1 cellular context compared by ENCODE assay signal in the genomic region with DNA sequence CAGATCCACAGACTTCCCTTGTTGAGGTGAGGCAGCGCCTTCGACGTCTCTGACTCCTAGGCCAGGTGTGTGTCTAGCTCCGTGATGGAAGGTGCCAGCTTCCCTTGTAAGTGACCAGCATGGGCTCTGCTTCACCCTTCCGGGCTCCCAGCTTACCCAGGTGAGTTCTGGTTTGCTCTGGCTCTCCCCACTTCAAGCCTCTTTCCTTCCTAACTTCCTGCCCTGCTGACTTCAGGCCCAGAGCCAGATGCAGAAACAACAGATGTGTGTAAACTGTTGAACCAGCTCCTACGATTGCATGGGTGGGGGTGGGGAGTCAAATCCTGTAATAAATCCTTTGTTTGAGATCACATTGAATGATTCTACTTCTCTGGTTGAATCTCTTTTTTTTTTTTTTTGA.
TF ChIP-seq lines count a peak whose summit lies in the region.

No MANE protein-coding gene starts in this region.

TF ChIP-seq in GM23338, 12 proteins besides CTCF, POLR2A, EP300 and RAD21 (continued from another document):
- TF ChIP-seq, protein P1, sequence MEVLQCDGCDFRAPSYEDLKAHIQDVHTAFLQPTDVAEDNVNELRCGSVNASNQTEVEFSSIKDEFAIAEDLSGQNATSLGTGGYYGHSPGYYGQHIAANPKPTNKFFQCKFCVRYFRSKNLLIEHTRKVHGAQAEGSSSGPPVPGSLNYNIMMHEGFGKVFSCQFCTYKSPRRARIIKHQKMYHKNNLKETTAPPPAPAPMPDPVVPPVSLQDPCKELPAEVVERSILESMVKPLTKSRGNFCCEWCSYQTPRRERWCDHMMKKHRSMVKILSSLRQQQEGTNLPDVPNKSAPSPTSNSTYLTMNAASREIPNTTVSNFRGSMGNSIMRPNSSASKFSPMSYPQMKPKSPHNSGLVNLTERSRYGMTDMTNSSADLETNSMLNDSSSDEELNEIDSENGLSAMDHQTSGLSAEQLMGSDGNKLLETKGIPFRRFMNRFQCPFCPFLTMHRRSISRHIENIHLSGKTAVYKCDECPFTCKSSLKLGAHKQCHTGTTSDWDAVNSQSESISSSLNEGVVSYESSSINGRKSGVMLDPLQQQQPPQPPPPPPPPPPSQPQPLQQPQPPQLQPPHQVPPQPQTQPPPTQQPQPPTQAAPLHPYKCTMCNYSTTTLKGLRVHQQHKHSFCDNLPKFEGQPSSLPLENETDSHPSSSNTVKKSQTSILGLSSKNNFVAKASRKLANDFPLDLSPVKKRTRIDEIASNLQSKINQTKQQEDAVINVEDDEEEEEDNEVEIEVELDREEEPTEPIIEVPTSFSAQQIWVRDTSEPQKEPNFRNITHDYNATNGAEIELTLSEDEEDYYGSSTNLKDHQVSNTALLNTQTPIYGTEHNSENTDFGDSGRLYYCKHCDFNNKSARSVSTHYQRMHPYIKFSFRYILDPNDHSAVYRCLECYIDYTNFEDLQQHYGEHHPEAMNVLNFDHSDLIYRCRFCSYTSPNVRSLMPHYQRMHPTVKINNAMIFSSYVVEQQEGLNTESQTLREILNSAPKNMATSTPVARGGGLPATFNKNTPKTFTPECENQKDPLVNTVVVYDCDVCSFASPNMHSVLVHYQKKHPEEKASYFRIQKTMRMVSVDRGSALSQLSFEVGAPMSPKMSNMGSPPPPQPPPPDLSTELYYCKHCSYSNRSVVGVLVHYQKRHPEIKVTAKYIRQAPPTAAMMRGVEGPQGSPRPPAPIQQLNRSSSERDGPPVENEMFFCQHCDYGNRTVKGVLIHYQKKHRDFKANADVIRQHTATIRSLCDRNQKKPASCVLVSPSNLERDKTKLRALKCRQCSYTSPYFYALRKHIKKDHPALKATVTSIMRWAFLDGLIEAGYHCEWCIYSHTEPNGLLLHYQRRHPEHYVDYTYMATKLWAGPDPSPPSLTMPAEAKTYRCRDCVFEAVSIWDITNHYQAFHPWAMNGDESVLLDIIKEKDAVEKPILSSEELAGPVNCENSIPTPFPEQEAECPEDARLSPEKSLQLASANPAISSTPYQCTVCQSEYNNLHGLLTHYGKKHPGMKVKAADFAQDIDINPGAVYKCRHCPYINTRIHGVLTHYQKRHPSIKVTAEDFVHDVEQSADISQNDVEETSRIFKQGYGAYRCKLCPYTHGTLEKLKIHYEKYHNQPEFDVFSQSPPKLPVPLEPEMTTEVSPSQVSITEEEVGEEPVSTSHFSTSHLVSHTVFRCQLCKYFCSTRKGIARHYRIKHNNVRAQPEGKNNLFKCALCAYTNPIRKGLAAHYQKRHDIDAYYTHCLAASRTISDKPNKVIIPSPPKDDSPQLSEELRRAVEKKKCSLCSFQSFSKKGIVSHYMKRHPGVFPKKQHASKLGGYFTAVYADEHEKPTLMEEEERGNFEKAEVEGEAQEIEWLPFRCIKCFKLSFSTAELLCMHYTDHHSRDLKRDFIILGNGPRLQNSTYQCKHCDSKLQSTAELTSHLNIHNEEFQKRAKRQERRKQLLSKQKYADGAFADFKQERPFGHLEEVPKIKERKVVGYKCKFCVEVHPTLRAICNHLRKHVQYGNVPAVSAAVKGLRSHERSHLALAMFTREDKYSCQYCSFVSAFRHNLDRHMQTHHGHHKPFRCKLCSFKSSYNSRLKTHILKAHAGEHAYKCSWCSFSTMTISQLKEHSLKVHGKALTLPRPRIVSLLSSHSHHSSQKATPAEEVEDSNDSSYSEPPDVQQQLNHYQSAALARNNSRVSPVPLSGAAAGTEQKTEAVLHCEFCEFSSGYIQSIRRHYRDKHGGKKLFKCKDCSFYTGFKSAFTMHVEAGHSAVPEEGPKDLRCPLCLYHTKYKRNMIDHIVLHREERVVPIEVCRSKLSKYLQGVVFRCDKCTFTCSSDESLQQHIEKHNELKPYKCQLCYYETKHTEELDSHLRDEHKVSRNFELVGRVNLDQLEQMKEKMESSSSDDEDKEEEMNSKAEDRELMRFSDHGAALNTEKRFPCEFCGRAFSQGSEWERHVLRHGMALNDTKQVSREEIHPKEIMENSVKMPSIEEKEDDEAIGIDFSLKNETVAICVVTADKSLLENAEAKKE (CRISPR knock-in tag; IDR thresholded peaks at IDR 0.05) = no peak
- TF ChIP-seq CREB1 (CRISPR knock-in tag; IDR thresholded peaks at IDR 0.05; ENCODE audit: low read depth) (no peak), POLR2AphosphoS5 (IDR thresholded peaks at IDR 0.05; ENCODE audit: low read depth) (no peak), STAT1 (IDR thresholded peaks at IDR 0.05; ENCODE audit: unreplicated experiment) (no peak), JUNB (IDR thresholded peaks at IDR 0.05; ENCODE audit: unreplicated experiment) (no peak), ZNF331 (CRISPR knock-in tag; IDR thresholded peaks at IDR 0.05; ENCODE audit: low read depth) (no peak), ZNF114 (CRISPR knock-in tag; IDR thresholded peaks at IDR 0.05) (no peak)
- TF ChIP-seq, protein P2, sequence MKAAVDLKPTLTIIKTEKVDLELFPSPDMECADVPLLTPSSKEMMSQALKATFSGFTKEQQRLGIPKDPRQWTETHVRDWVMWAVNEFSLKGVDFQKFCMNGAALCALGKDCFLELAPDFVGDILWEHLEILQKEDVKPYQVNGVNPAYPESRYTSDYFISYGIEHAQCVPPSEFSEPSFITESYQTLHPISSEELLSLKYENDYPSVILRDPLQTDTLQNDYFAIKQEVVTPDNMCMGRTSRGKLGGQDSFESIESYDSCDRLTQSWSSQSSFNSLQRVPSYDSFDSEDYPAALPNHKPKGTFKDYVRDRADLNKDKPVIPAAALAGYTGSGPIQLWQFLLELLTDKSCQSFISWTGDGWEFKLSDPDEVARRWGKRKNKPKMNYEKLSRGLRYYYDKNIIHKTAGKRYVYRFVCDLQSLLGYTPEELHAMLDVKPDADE (IDR thresholded peaks at IDR 0.05) = no peak
